16 cellular contexts compared by ENCODE assay signal in the genomic region with DNA sequence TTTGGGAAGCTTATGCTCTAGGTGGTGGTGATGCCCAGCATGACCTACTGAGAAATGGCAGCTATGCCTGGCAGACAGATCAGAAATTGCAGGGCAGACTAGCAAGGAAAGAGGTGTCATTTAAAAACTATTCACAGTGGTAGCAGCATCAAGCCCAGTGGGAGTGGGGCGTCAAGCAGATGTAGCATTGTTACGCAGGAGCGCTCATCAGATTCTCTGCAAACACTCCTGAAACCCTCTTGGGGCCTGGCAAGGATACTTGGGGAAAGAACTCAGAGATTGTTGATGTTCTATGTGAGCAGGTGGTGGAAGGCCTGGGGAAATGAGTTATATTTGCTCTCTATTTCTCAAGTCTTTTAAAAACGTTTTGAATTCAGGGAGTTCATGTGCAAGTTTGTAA.
DNase-seq lines count a peak whose midpoint lies in the region; ATAC-seq and TF ChIP-seq lines count a peak whose summit lies in the region.
"Had no signal": no experiment of that assay in that cellular context is flagged by ENCODE, and none has a peak within 500 bp of the region (broad histone marks: within the 10 kb centered on the region; RNA-seq: fewer than 3 reads in every experiment).

No MANE protein-coding gene starts in this region.

- peak overlapping the region in 2 of 3 experiments; percentile 10 to 19 for H3K27ac Mint-ChIP-seq in nephron
- H3K27ac Mint-ChIP-seq: CD4-positive, alpha-beta memory T cell; IgD-negative memory B cell had no signal

- WGBS in body of pancreas, 2 donors: 56 to 59% methylated on average over 4 of the region's 4 CpGs
- 64 to 65% methylated on average over 4 of the region's 4 CpGs for WGBS in tibial nerve, 2 donors

- intact Hi-C loops in body of pancreas (cut with DNase I): no loop called here

- TF ChIP-seq EP300 in tibial nerve (IDR thresholded peaks at IDR 0.05): peak in 1 of 2 donors; percentile 47

- TF ChIP-seq CTCF in BE2C (IDR thresholded peaks at IDR 0.05; ENCODE audit: low read depth, low read length) (no peak), body of pancreas (IDR thresholded peaks at IDR 0.05) (no peak), nephron (IDR thresholded peaks at IDR 0.05; ENCODE audit: unreplicated experiment in 3 of 3) (no peak), tibial nerve (IDR thresholded peaks at IDR 0.05) (no peak)

- peaks cover 35% of the 10 kb centered on the region for H3K4me1 Mint-ChIP-seq in nephron
- H3K4me1 Mint-ChIP-seq: CD4-positive, alpha-beta memory T cell; IgD-negative memory B cell had no signal

- ATAC-seq in body of pancreas: peak; percentile 9
- no peak for ATAC-seq in HG03045 (IDR thresholded peaks at IDR 0.05; ENCODE audit: unreplicated experiment)

- peaks cover 18% of the 10 kb centered on the region for H3K4me1 ChIP-seq in BE2C
- H3K4me1 ChIP-seq in body of pancreas: peaks cover 45% of the 10 kb centered on the region
- no peaks in the 10 kb centered on the region for H3K4me1 ChIP-seq in tibial nerve

- H3K27me3 ChIP-seq in BE2C: no peaks in the 10 kb centered on the region
- H3K27me3 ChIP-seq in H7 (ENCODE audit: control insufficient read depth, insufficient read depth, low read length): no peaks in the 10 kb centered on the region
- H3K27me3 ChIP-seq in body of pancreas: no peaks in the 10 kb centered on the region
- H3K27me3 ChIP-seq in tibial nerve: no peaks in the 10 kb centered on the region

- DNase-seq in BE2C (peak; percentile 14), H7 (peak; percentile 55), body of pancreas (no peak), DMS153 (lab: John Stamatoyannopoulos, UW) (no peak), tibial nerve (ENCODE audit: low spot score in 2 of 2) (no peak)
- DNase-seq: ACHN; CD4-positive, alpha-beta memory T cell; GOT3; NCI-H146; NCI-H2081 treated with DMSO at 0.1 percent for 48 hours; NK-92 treated with Interleukin-12 subunit alpha and Interleukin-12 subunit beta, amount 100 ng/mL, for 24 hours; OCI-M1; RPMI8226 had no signal

- peaks cover 13% of the 10 kb centered on the region for H3K9me3 Mint-ChIP-seq in nephron

- no peak overlapping the region for H3K27ac ChIP-seq in body of pancreas
- peak overlapping the region in 2 of 4 donors; percentile 11 to 41 for H3K27ac ChIP-seq in tibial nerve

- TF ChIP-seq POLR2A in body of pancreas (IDR thresholded peaks at IDR 0.05): no peak
- no peak for TF ChIP-seq POLR2A in tibial nerve (IDR thresholded peaks at IDR 0.05)

- H3K4me3 ChIP-seq in BE2C (ENCODE audit: low read depth, low read length) (no peak overlapping the region), H7 (ENCODE audit: insufficient read depth, low read depth, low read length) (no peak overlapping the region), body of pancreas (no peak overlapping the region), tibial nerve (no peak overlapping the region)

- no peaks in the 10 kb centered on the region for H3K36me3 Mint-ChIP-seq in nephron (ENCODE audit: low read depth)
- H3K36me3 Mint-ChIP-seq: CD4-positive, alpha-beta memory T cell; IgD-negative memory B cell had no signal

- H3K36me3 ChIP-seq in BE2C: no peaks in the 10 kb centered on the region
- no peaks in the 10 kb centered on the region for H3K36me3 ChIP-seq in H7 (replicated peaks; ENCODE audit: control insufficient read depth, insufficient read depth, low read length)
- H3K36me3 ChIP-seq in body of pancreas (replicated peaks in 1 of 2; ENCODE audit: insufficient read depth in 1 of 2, low read depth in 2 of 2): no peaks in the 10 kb centered on the region
- no peaks in the 10 kb centered on the region for H3K36me3 ChIP-seq in tibial nerve

- H3K4me3 Mint-ChIP-seq in nephron: no peak overlapping the region
- H3K4me3 Mint-ChIP-seq: CD4-positive, alpha-beta memory T cell; IgD-negative memory B cell had no signal

- H3K27me3 Mint-ChIP-seq in nephron (ENCODE audit: low read depth): peaks cover 5% of the 10 kb centered on the region
- H3K27me3 Mint-ChIP-seq: CD4-positive, alpha-beta memory T cell had no signal

- H3K9me3 ChIP-seq in BE2C: no peaks in the 10 kb centered on the region
- H3K9me3 ChIP-seq in body of pancreas: no peaks in the 10 kb centered on the region
- peaks cover 0 to 22% (median 4%) of the 10 kb centered on the region in 4 donors for H3K9me3 ChIP-seq in tibial nerve

Comparison
In these comparisons a context has a peak if more than half of its experiments do, and no peak if none do; other contexts are left out.
1. DNase-seq: peak in BE2C (single experiment) and H7 (single experiment); none in body of pancreas (0 of 4), DMS153 (single experiment) and tibial nerve (0 of 2).